ENCODE assay signal across 10 cellular contexts in the genomic region with DNA sequence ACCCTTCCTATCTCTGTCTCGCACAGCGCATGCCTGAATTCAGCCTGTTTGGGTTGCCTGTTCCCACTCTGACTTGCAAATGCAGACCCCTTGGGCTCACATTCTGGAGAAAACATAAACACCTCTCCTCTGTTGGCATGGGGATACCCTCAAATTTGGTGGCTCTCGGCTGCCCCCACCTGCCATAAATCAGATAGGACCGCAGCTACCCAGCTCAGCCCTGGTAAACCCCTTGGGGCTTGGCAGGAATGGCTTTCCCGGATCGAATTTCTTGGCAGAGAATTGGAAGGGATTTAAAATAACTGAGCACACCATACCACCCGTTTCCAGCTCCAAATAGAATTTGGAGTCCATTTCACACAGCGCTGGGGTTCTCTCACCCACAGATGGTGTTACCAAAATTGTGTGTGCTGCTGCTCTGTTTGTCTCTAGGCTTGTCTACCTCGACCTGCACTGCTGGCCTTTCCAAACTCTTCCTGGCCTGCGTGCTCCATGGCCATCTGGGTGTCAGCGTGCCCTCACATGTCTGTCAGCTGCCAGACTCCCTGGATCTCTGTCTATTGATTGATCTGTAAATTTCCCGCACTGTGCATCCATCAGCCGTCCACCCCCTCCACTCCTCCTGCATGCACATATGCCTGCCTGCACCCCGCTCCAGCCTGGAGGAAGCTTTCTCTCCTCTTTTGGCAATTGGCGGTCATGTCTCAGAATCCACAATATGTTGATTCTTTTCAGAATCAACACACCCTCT.
A peak's percentile ranks its signal among the peaks of the same experiment; 100 is the strongest.
DNase-seq lines count a peak whose midpoint lies in the region; ATAC-seq and TF ChIP-seq lines count a peak whose summit lies in the region.
"Had no signal": no experiment of that assay in that cellular context is flagged by ENCODE, and none has a peak within 500 bp of the region (broad histone marks: within the 10 kb centered on the region; RNA-seq: fewer than 3 reads in every experiment).

No MANE protein-coding gene starts in this region.

- no peak for DNase-seq in HCT116 (ENCODE audit: low read depth, low spot score)
- DNase-seq in globus pallidus (ENCODE audit: low spot score): peak; percentile 73
- no peak for DNase-seq in NCI-H2081 treated with DMSO at 0.1 percent for 48 hours (lab: John Stamatoyannopoulos, UW)
- DNase-seq in MV-4-11 (lab: John Stamatoyannopoulos, UW): no peak
- DNase-seq in activated T-cell treated with anti-CD3 and anti-CD28 coated beads for 4 hours: no peak
- DNase-seq: activated naive CD8-positive, alpha-beta T cell treated with anti-CD3 and anti-CD28 coated beads, Interleukin-2, amount 50 U/mL, for 24 hours; NCI-H774 had no signal

- CTCF ChIA-PET in HCT116 (lab: Charles Lee): no interaction called here

- H3K9ac ChIP-seq in HCT116 (ENCODE audit: low read length) (no peak overlapping the region), OCI-LY3 (ENCODE audit: low read length) (no peak overlapping the region), parathyroid adenoma (no peak overlapping the region)

- TF ChIP-seq POLR2A in HCT116 (IDR thresholded peaks at IDR 0.05; ENCODE audit: borderline replicate concordance, extremely low read depth, insufficient read depth, insufficient read length): no peak

- H3K9me2 ChIP-seq in HCT116 (ENCODE audit: insufficient read depth): no peaks in the 10 kb centered on the region

- intact Hi-C loops in HCT116 (cut with micrococcal nuclease): no loop called here

- ATAC-seq in HCT116 (no peak), GM21576 (IDR thresholded peaks at IDR 0.05; ENCODE audit: unreplicated experiment) (no peak)
- ATAC-seq: activated naive CD8-positive, alpha-beta T cell treated with anti-CD3 and anti-CD28 coated beads, Interleukin-2, amount 50 U/mL, for 24 hours had no signal

- no peak for TF ChIP-seq RAD21 in HCT116 (IDR thresholded peaks at IDR 0.05; ENCODE audit: low read depth)

- H3K4me1 ChIP-seq in HCT116 (ENCODE audit: control insufficient read depth in 1 of 2, insufficient read depth in 2 of 2, low read length in 2 of 2) (no peaks in the 10 kb centered on the region), OCI-LY3 (ENCODE audit: low read length) (peaks cover 3% of the 10 kb centered on the region; the same call in 1 of the 2 replicates), parathyroid adenoma (peaks cover 11% of the 10 kb centered on the region)

- no peaks in the 10 kb centered on the region for H3K27me3 ChIP-seq in HCT116 (ENCODE audit: insufficient read depth, low read length)
- H3K27me3 ChIP-seq in OCI-LY3 (ENCODE audit: low read depth, low read length): peaks cover 3% of the 10 kb centered on the region; the same call in 1 of the 2 replicates
- no peaks in the 10 kb centered on the region for H3K27me3 ChIP-seq in parathyroid adenoma (ENCODE audit: control insufficient read depth, insufficient read depth, low read length)

- no peaks in the 10 kb centered on the region for H3K36me3 ChIP-seq in HCT116 (ENCODE audit: control insufficient read depth in 1 of 2, insufficient read depth in 2 of 2, low read length in 2 of 2)
- no peaks in the 10 kb centered on the region for H3K36me3 ChIP-seq in OCI-LY3 (replicated peaks; ENCODE audit: low read depth, low read length)
- H3K36me3 ChIP-seq in parathyroid adenoma (ENCODE audit: control insufficient read depth, insufficient read depth, low read length): no peaks in the 10 kb centered on the region

- H3K27ac ChIP-seq in HCT116 (ENCODE audit: low read depth, low read length): no peak overlapping the region
- H3K27ac ChIP-seq in OCI-LY3 (ENCODE audit: low read length): no peak overlapping the region
- H3K27ac ChIP-seq in parathyroid adenoma: peak overlapping the region; percentile 64

- no TSS peak for BruUV-seq in HCT116 (replicated peaks; lab: Mats Ljungman, UMichigan)

- H3K4me3 ChIP-seq in HCT116 (replicated peaks in 1 of 2; ENCODE audit: low read depth in 1 of 2, low read length in 2 of 2) (no peak overlapping the region), OCI-LY3 (ENCODE audit: low read length) (no peak overlapping the region), parathyroid adenoma (ENCODE audit: low read depth, low read length) (no peak overlapping the region)

- H3K79me2 ChIP-seq in HCT116 (ENCODE audit: insufficient read depth, low read length) (no peaks in the 10 kb centered on the region), OCI-LY3 (ENCODE audit: low read length) (no peaks in the 10 kb centered on the region), parathyroid adenoma (no peaks in the 10 kb centered on the region)

- H3K9me3 ChIP-seq in HCT116 (ENCODE audit: control insufficient read depth in 1 of 2, insufficient read depth in 1 of 2, low read depth in 1 of 2, low read length in 2 of 2) (peaks cover under 1 to 3% of the 10 kb centered on the region in 2 experiments; a peak in 2 of 4 replicates), OCI-LY3 (ENCODE audit: insufficient read depth, low read length) (no peaks in the 10 kb centered on the region), parathyroid adenoma (ENCODE audit: control insufficient read depth, low read length) (no peaks in the 10 kb centered on the region)

- H3K4me2 ChIP-seq in HCT116 (ENCODE audit: low read length) (no peak overlapping the region), OCI-LY3 (ENCODE audit: low read length) (no peak overlapping the region), parathyroid adenoma (ENCODE audit: low read length) (no peak overlapping the region)

- H4K20me1 ChIP-seq in HCT116 (ENCODE audit: insufficient read depth) (no peaks in the 10 kb centered on the region), OCI-LY3 (ENCODE audit: insufficient read depth, low read length) (no peaks in the 10 kb centered on the region)

- TF ChIP-seq CTCF in HCT116 (IDR thresholded peaks at IDR 0.05 in 2 of 3, conservative IDR thresholded peaks at IDR 0.05 in 1 of 3; ENCODE audit: borderline replicate concordance in 1 of 3, insufficient read depth in 1 of 3, low read depth in 2 of 3, low read length in 2 of 3) (0 out of 6 replicates have a peak, but pooled peaks of 2 of the 3 experiments have one; percentile 3 to 6), OCI-LY3 (IDR thresholded peaks at IDR 0.05; ENCODE audit: low read depth, low read length) (peak; percentile 62), parathyroid adenoma (IDR thresholded peaks at IDR 0.05) (peak; percentile 47)

- H2AFZ ChIP-seq in HCT116 (ENCODE audit: low read depth, low read length, poor library complexity, severe bottlenecking) (no peak overlapping the region), OCI-LY3 (ENCODE audit: low read depth, low read length) (no peak overlapping the region), parathyroid adenoma (no peak overlapping the region)

- POLR2A ChIA-PET in HCT116 (lab: Charles Lee): no interaction called here

- RAD21 ChIA-PET in HCT116 (lab: Charles Lee; ENCODE audit: low non-redundant PET in 1 of 2, low total read pairs in 2 of 2, uncharacterized antibody in 2 of 2, unreplicated experiment in 2 of 2): no interaction called here

TF ChIP-seq in HCT116, 20 proteins besides CTCF, POLR2A, EP300 and RAD21 (continues in another document):
- TF ChIP-seq ZFX (IDR thresholded peaks at IDR 0.05) (no peak), EZH2phosphoT487 (IDR thresholded peaks at IDR 0.05; ENCODE audit: borderline replicate concordance) (no peak), ATF3 (IDR thresholded peaks at IDR 0.05) (no peak), JUND (IDR thresholded peaks at IDR 0.05) (no peak), ELF1 (IDR thresholded peaks at IDR 0.05; ENCODE audit: borderline replicate concordance, low read depth) (no peak), SP1 (IDR thresholded peaks at IDR 0.05; ENCODE audit: low read depth) (no peak), ZBTB33 (IDR thresholded peaks at IDR 0.05; ENCODE audit: extremely low read depth, insufficient replicate concordance, low read length) (no peak), SRF (IDR thresholded peaks at IDR 0.05; ENCODE audit: low read depth) (no peak), MAX (IDR thresholded peaks at IDR 0.05) (no peak)

Comparison
In these comparisons a context has a peak if more than half of its experiments do, and no peak if none do; other contexts are left out.
1. CTCF ChIP-seq: peak in every context shown above with its lines; median percentile 62 in OCI-LY3; 47 in parathyroid adenoma; 4 in HCT116.